In genomic region chr17:72143245-72143644, GRCh38 we compare ENCODE assay signal across 15 cellular contexts. TPM values are rescaled to one million over a fixed set of nuclear protein-coding genes. Genes with fewer than 3 reads are reported as not detected.
"Had no signal": no experiment of that assay in that cellular context is flagged by ENCODE, and none has a peak within 500 bp of the region (broad histone marks: within the 10 kb centered on the region; RNA-seq: fewer than 3 reads in every experiment).

No MANE protein-coding gene starts in this region.

- DNase-seq: activated naive CD4-positive, alpha-beta T cell treated with anti-CD3 and anti-CD28 coated beads, Interleukin-2, amount 10 ng/mL, durations not matched to agents 7 days and 5 days; effector CD4-positive, alpha-beta T cell; foreskin melanocyte; heart left ventricle; left lung; nucleus accumbens; stimulated activated naive B cell treated with anti-CD40 and anti-IgM and Interleukin-4, amounts not matched to agents 10 μg/mL and 1 μg/mL and 100 μg/mL, for 72 hours; upper lobe of left lung had no signal

- FAIRE-seq: colon, endothelial cell of umbilical vein, islet of Langerhans had no signal

- H3K4me3 ChIP-seq: heart left ventricle, left lung, right atrium auricular region, upper lobe of left lung had no signal

- H3K36me3 ChIP-seq: heart left ventricle, left lung, right atrium auricular region, upper lobe of left lung had no signal

- H3K27me3 ChIP-seq: heart left ventricle, left lung, right atrium auricular region, upper lobe of left lung had no signal

- H3K27ac ChIP-seq: heart left ventricle, left lung, right atrium auricular region, upper lobe of left lung had no signal

- H3K9me3 ChIP-seq: heart left ventricle, left lung, right atrium auricular region, upper lobe of left lung had no signal

- H3K4me1 ChIP-seq: heart left ventricle, left lung, right atrium auricular region, upper lobe of left lung had no signal

- ATAC-seq: activated CD4-positive, CD25-positive, alpha-beta regulatory T cell treated with anti-CD3 and anti-CD28 coated beads, Interleukin-2, amount 50 U/mL, for 24 hours; heart left ventricle; left lung; natural killer cell treated with Interleukin-12 subunit alpha and Interleukin-12 subunit beta and Interleukin-15 and Interleukin-18, amount 100 ng/mL, for 72 hours; stimulated activated naive B cell treated with anti-CD40 and anti-IgM and Interleukin-4, amounts not matched to agents 10 μg/mL and 1 μg/mL and 100 μg/mL, for 72 hours had no signal

RNA-seq across cellular contexts. Expression of gene SOX9, which starts 22.4 kb away (rescaled TPM):
- total RNA-seq: activated T-helper 2 cell treated with anti-CD3 and anti-CD28 coated beads, Interferon-gamma antibody, Interleukin-2, Interleukin-4, amounts not matched to agents 10 μg/mL and 5 μg/mL and 100 μg/mL, durations not matched to agents 14 hours and 24 hours and 36 hours; endothelial cell of umbilical vein; natural killer cell treated with Interleukin-12 subunit alpha and Interleukin-12 subunit beta and Interleukin-15 and Interleukin-18, amount 100 ng/mL, for 72 hours had no signal
- polyA plus RNA-seq: endothelial cell of umbilical vein had no signal
